15 cellular contexts compared by ENCODE assay signal in genomic region chr11:65136515-65137096, GRCh38. TPM values are rescaled to one million over a fixed set of nuclear protein-coding genes. Genes with fewer than 3 reads are reported as not detected.
A peak's percentile ranks its signal among the peaks of the same experiment; 100 is the strongest.
DNase-seq lines count a peak whose midpoint lies in the region; ATAC-seq and TF ChIP-seq lines count a peak whose summit lies in the region.
"Had no signal": no experiment of that assay in that cellular context is flagged by ENCODE, and none has a peak within 500 bp of the region (broad histone marks: within the 10 kb centered on the region; RNA-seq: fewer than 3 reads in every experiment).

No MANE protein-coding gene starts in this region.

- TF ChIP-seq CTCF in WTC11 (IDR thresholded peaks at IDR 0.05): no peak
- no peak for TF ChIP-seq CTCF in glutamatergic neuron (IDR thresholded peaks at IDR 0.05; ENCODE audit: partially characterized antibody, unreplicated experiment)

- intact Hi-C loops in activated CD4-positive, alpha-beta T cell treated with anti-CD3 and anti-CD28 coated beads for 36 hours (cut with DNase I, micrococcal nuclease): no loop called here
- intact Hi-C loops in sciatic nerve (cut with DNase I) (no loop called here), left cardiac atrium (cut with DNase I) (no loop called here)

- no peaks in the 10 kb centered on the region for H3K9me3 Mint-ChIP-seq in activated CD4-positive, alpha-beta T cell treated with anti-CD3 and anti-CD28 coated beads for 36 hours (ENCODE audit: low read depth)
- H3K9me3 Mint-ChIP-seq in WTC11 (no peaks in the 10 kb centered on the region), glutamatergic neuron (ENCODE audit: unreplicated experiment) (peaks cover 9% of the 10 kb centered on the region)

- peaks cover 24% of the 10 kb centered on the region for H3K4me1 Mint-ChIP-seq in activated CD4-positive, alpha-beta T cell treated with anti-CD3 and anti-CD28 coated beads for 36 hours
- H3K4me1 Mint-ChIP-seq in WTC11 (peaks cover 18% of the 10 kb centered on the region), glutamatergic neuron (ENCODE audit: low read depth, unreplicated experiment) (peaks cover 15% of the 10 kb centered on the region)

- DNase-seq in activated CD4-positive, alpha-beta T cell treated with anti-CD3 and anti-CD28 coated beads for 36 hours: no peak
- DNase-seq in activated CD4-positive, alpha-beta T cell treated with anti-CD3 and anti-CD28 coated beads, Interleukin-2, amount 50 U/mL, for 4 hours: no peak
- DNase-seq in WTC11 (ENCODE audit: low spot score) (no peak), glutamatergic neuron (no peak), sciatic nerve (ENCODE audit: low spot score) (peak; percentile 34), left cardiac atrium (no peak), NCI-H187 (lab: John Stamatoyannopoulos, UW) (no peak)
- DNase-seq: hypothalamus, lower lobe of right lung, NCI-H345, ovary had no signal

- peaks cover 6% of the 10 kb centered on the region for H3K36me3 Mint-ChIP-seq in activated CD4-positive, alpha-beta T cell treated with anti-CD3 and anti-CD28 coated beads for 36 hours (ENCODE audit: low read depth)
- H3K36me3 Mint-ChIP-seq in WTC11 (peaks cover 8% of the 10 kb centered on the region), glutamatergic neuron (ENCODE audit: unreplicated experiment) (no peaks in the 10 kb centered on the region)

- peak overlapping the region; percentile 89 for H3K27ac Mint-ChIP-seq in activated CD4-positive, alpha-beta T cell treated with anti-CD3 and anti-CD28 coated beads for 36 hours
- H3K27ac Mint-ChIP-seq in WTC11: peak overlapping the region; percentile 93
- no peak overlapping the region for H3K27ac Mint-ChIP-seq in glutamatergic neuron (ENCODE audit: unreplicated experiment)

- POLR2A ChIA-PET in activated CD4-positive, alpha-beta T cell treated with anti-CD3 and anti-CD28 coated beads for 36 hours (lab: Charles Lee): interaction anchor here (0.6 to 2.4 kb wide), 7 partner anchors 15 to 1158 kb away, joined by 3 to 19 read pairs (median 3); partner anchors contain the start of genes FAU, MRPL49, POLA2 and ZNHIT2
- POLR2A ChIA-PET in WTC11 (lab: Charles Lee): no interaction called here

- peak overlapping the region; percentile 97 for H3K4me3 Mint-ChIP-seq in activated CD4-positive, alpha-beta T cell treated with anti-CD3 and anti-CD28 coated beads for 36 hours
- H3K4me3 Mint-ChIP-seq in WTC11 (no peak overlapping the region; the same call in 1 of the 2 replicates), glutamatergic neuron (ENCODE audit: unreplicated experiment) (peak overlapping the region; percentile 84)

- no peaks in the 10 kb centered on the region for H3K27me3 Mint-ChIP-seq in activated CD4-positive, alpha-beta T cell treated with anti-CD3 and anti-CD28 coated beads for 36 hours
- H3K27me3 Mint-ChIP-seq in WTC11 (ENCODE audit: low read depth) (peaks cover 2% of the 10 kb centered on the region; the same call in 1 of the 2 replicates), glutamatergic neuron (ENCODE audit: unreplicated experiment) (peaks cover 6% of the 10 kb centered on the region)

- no peak for ATAC-seq in activated CD4-positive, alpha-beta T cell treated with anti-CD3 and anti-CD28 coated beads for 36 hours
- ATAC-seq in WTC11 (no peak), sciatic nerve (no peak), left cardiac atrium (no peak), GM19035 (IDR thresholded peaks at IDR 0.05; ENCODE audit: unreplicated experiment) (no peak)
- ATAC-seq: esophagus mucosa, HCT116, lower lobe of right lung, SK-N-SH treated with all-trans-retinoic acid at 6 μM for 48 hours had no signal

- CTCF ChIA-PET in activated CD4-positive, alpha-beta T cell treated with anti-CD3 and anti-CD28 coated beads for 36 hours (lab: Charles Lee): interaction anchor here (0.6 to 2.5 kb wide), 4 partner anchors 11 to 195 kb away, joined by 3 to 15 read pairs (median 4); partner anchors contain the start of genes FAU and MRPL49
- CTCF ChIA-PET in WTC11 (lab: Charles Lee): interaction anchor here (0.6 to 3.7 kb wide), 7 partner anchors 11 to 762 kb away, joined by 3 to 40 read pairs (median 10); partner anchors contain the start of genes CDC42EP2 and TM7SF2

TF ChIP-seq in WTC11, 78 proteins besides CTCF, POLR2A, EP300 and RAD21 (continues in another document):
- TF ChIP-seq JAZF1 (CRISPR knock-in tag; IDR thresholded peaks at IDR 0.05) (no peak), RORB (CRISPR knock-in tag; IDR thresholded peaks at IDR 0.05) (no peak), NFATC4 (CRISPR knock-in tag; IDR thresholded peaks at IDR 0.05) (no peak), ZMAT4 (CRISPR knock-in tag; IDR thresholded peaks at IDR 0.05) (no peak), CREB1 (CRISPR knock-in tag; IDR thresholded peaks at IDR 0.05) (no peak), PRDM15 (CRISPR knock-in tag; IDR thresholded peaks at IDR 0.05) (no peak), TP53 (CRISPR knock-in tag; IDR thresholded peaks at IDR 0.05) (no peak), TEAD4 (CRISPR knock-in tag; IDR thresholded peaks at IDR 0.05) (no peak), TCF7 (CRISPR knock-in tag; IDR thresholded peaks at IDR 0.05; ENCODE audit: low read depth) (no peak), CREM (CRISPR knock-in tag; IDR thresholded peaks at IDR 0.05) (no peak), ZNF396 (CRISPR knock-in tag; IDR thresholded peaks at IDR 0.05; ENCODE audit: borderline replicate concordance) (no peak), IRF1 (CRISPR knock-in tag; IDR thresholded peaks at IDR 0.05) (no peak)

RNA-seq across cellular contexts. Expression of gene SYVN1, which starts 2.3 kb away (rescaled TPM):
- 10 to 100 TPM; 24.3 to 31.1 TPM for total RNA-seq in activated CD4-positive, alpha-beta T cell treated with anti-CD3 and anti-CD28 coated beads for 36 hours
- total RNA-seq in WTC11 (2021): 27.6 to 34.8 TPM (median 31.8 TPM) in 3 replicates
- 54.7 TPM for total RNA-seq in glutamatergic neuron (ENCODE audit: unreplicated experiment)
- 75.9 TPM for total RNA-seq in sciatic nerve
- 10 to 100 TPM; 33.2 to 41.6 TPM for total RNA-seq in left cardiac atrium

RNA-seq across cellular contexts. Expression of gene MRPL49, which starts 14.5 kb away (rescaled TPM):
- 10 to 100 TPM; 58.5 to 62.5 TPM for total RNA-seq in activated CD4-positive, alpha-beta T cell treated with anti-CD3 and anti-CD28 coated beads for 36 hours
- total RNA-seq in WTC11 (2021) (51.3 to 55.9 TPM (median 53.3 TPM) in 3 replicates), glutamatergic neuron (ENCODE audit: unreplicated experiment) (32.9 TPM), sciatic nerve (32.1 TPM), left cardiac atrium (10 to 100 TPM; 26.3 to 33.4 TPM)

RNA-seq across cellular contexts. Expression of gene FAU, which starts 14.7 kb away (rescaled TPM):
- total RNA-seq in activated CD4-positive, alpha-beta T cell treated with anti-CD3 and anti-CD28 coated beads for 36 hours: 1,000 to 10,000 TPM; 1,125 to 1,182 TPM
- total RNA-seq in WTC11 (2021): 951 to 991 TPM (median 985 TPM) in 3 replicates
- 560 TPM for total RNA-seq in glutamatergic neuron (ENCODE audit: unreplicated experiment)
- total RNA-seq in sciatic nerve: 722 TPM
- 100 to 1,000 TPM; 651 to 723 TPM for total RNA-seq in left cardiac atrium

RNA-seq across cellular contexts. Expression of gene ZNHIT2, which starts 19.1 kb away (rescaled TPM):
- total RNA-seq in activated CD4-positive, alpha-beta T cell treated with anti-CD3 and anti-CD28 coated beads for 36 hours: 1 to 10 TPM; 7.1 to 9.7 TPM
- total RNA-seq in WTC11 (2021): 15.9 to 18.3 TPM (median 16.7 TPM) in 3 replicates
- total RNA-seq in glutamatergic neuron (ENCODE audit: unreplicated experiment): 4.1 TPM
- total RNA-seq in sciatic nerve: 6.8 TPM
- 1 to 10 TPM; 6.6 to 8.2 TPM for total RNA-seq in left cardiac atrium

RNA-seq across cellular contexts. Expression of gene TM7SF2, which starts 24.9 kb away (rescaled TPM):
- 10 to 100 TPM; 17.4 to 18.1 TPM for total RNA-seq in activated CD4-positive, alpha-beta T cell treated with anti-CD3 and anti-CD28 coated beads for 36 hours
- total RNA-seq in WTC11 (2021) (63.8 to 74.9 TPM (median 71.5 TPM) in 3 replicates), glutamatergic neuron (ENCODE audit: unreplicated experiment) (241 TPM), sciatic nerve (18.2 TPM), left cardiac atrium (10 to 100 TPM; 50.0 to 53.2 TPM)
